ENCODE assay signal across 19 cellular contexts in the genomic region with DNA sequence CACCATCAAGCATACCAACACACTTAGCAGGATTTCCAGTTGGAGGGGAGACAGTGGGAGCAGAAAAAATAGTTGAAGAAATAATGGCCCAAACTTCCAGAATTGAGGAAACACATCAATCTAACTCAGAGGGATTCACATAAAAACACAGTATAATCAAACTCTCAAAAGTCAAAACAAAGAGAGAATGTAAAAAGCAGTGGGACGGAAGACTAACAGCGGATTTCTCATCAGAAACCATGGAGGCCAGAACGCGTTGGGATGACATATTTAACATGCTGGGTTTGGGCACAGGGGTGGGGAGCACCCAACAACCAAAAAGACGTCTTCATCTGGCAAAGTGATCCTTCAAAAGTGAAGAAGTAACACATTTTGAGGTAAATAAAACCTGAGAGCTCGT. TPM values are rescaled to one million over a fixed set of nuclear protein-coding genes. Genes with fewer than 3 reads are reported as not detected.
DNase-seq lines count a peak whose midpoint lies in the region; ATAC-seq and TF ChIP-seq lines count a peak whose summit lies in the region.
"Had no signal": no experiment of that assay in that cellular context is flagged by ENCODE, and none has a peak within 500 bp of the region (broad histone marks: within the 10 kb centered on the region; RNA-seq: fewer than 3 reads in every experiment).

No MANE protein-coding gene starts in this region.

- DNase-seq in activated CD4-positive, alpha-beta memory T cell treated with anti-CD3 and anti-CD28 coated beads for 36 hours: no peak
- DNase-seq in activated CD4-positive, alpha-beta memory T cell treated with anti-CD3 and anti-CD28 coated beads, Interleukin-2, amount 10 ng/mL, durations not matched to agents 7 days and 5 days: no peak
- no peak for DNase-seq in CD4-positive, alpha-beta T cell
- no peak for DNase-seq in WTC11 (ENCODE audit: low spot score)
- DNase-seq in naive thymus-derived CD4-positive, alpha-beta T cell: no peak
- DNase-seq in H7: no peak
- no peak for DNase-seq in RPMI8226
- DNase-seq: NCI-H1436 treated with DMSO at 0.1 percent for 48 hours, NCI-H2081 treated with DMSO at 0.1 percent for 48 hours, NCI-H524, Right ventricle myocardium superior had no signal

- H3K9me3 Mint-ChIP-seq in activated CD4-positive, alpha-beta memory T cell treated with anti-CD3 and anti-CD28 coated beads for 36 hours: peaks cover 36% of the 10 kb centered on the region
- H3K9me3 Mint-ChIP-seq in activated CD4-positive, alpha-beta memory T cell treated with anti-CD3 and anti-CD28 coated beads, Interleukin-2, amount 10 ng/mL, durations not matched to agents 7 days and 5 days: peaks cover 50% of the 10 kb centered on the region
- peaks cover 28% of the 10 kb centered on the region for H3K9me3 Mint-ChIP-seq in CD4-positive, alpha-beta T cell
- peaks cover 61% of the 10 kb centered on the region for H3K9me3 Mint-ChIP-seq in WTC11
- peaks cover 28 to 64% (median 48%) of the 10 kb centered on the region in 11 donors for H3K9me3 Mint-ChIP-seq in naive thymus-derived CD4-positive, alpha-beta T cell

- H3K27ac ChIP-seq in CD4-positive, alpha-beta T cell (ENCODE audit: low read depth, low read length): peak overlapping the region; percentile 44
- H3K27ac ChIP-seq in naive thymus-derived CD4-positive, alpha-beta T cell (ENCODE audit: low read depth, low read length): peak overlapping the region; percentile 59
- H3K27ac ChIP-seq: KMS-11 had no signal

- CTCF ChIA-PET in activated CD4-positive, alpha-beta memory T cell treated with anti-CD3 and anti-CD28 coated beads for 36 hours (lab: Charles Lee): interaction anchor here (1.6 kb wide), 1 partner anchor 174 kb away, joined by 9 read pairs; no protein-coding TSS in a partner anchor
- CTCF ChIA-PET in activated CD4-positive, alpha-beta memory T cell treated with anti-CD3 and anti-CD28 coated beads, Interleukin-2, amount 10 ng/mL, durations not matched to agents 7 days and 5 days (lab: Charles Lee): interaction anchor here (1.2 to 1.5 kb wide), 3 partner anchors 38 to 123 kb away, joined by 5 to 6 read pairs (median 5); partner anchors contain the start of gene KRTAP12-3
- CTCF ChIA-PET in CD4-positive, alpha-beta T cell (lab: Charles Lee): no interaction called here
- CTCF ChIA-PET in WTC11 (lab: Charles Lee): interaction anchor here (1.9 kb wide), 1 partner anchor 91 kb away, joined by 8 read pairs; the partner anchor contains the start of gene TSPEAR
- CTCF ChIA-PET in naive thymus-derived CD4-positive, alpha-beta T cell (lab: Charles Lee): interaction anchor here (1.2 to 1.6 kb wide), 2 partner anchors 109 to 123 kb away, joined by 5 to 6 read pairs; no protein-coding TSS in a partner anchor

- H3K27me3 ChIP-seq in CD4-positive, alpha-beta T cell (ENCODE audit: control insufficient read depth, insufficient read depth, low read length): no peaks in the 10 kb centered on the region
- no peaks in the 10 kb centered on the region for H3K27me3 ChIP-seq in naive thymus-derived CD4-positive, alpha-beta T cell (ENCODE audit: control insufficient read depth in 2 of 2, insufficient read depth in 2 of 2, low read length in 2 of 2)
- H3K27me3 ChIP-seq in H7 (ENCODE audit: control insufficient read depth, insufficient read depth, low read length): no peaks in the 10 kb centered on the region

- TF ChIP-seq CTCF in CD4-positive, alpha-beta T cell (IDR thresholded peaks at IDR 0.05): no peak
- TF ChIP-seq CTCF in WTC11 (IDR thresholded peaks at IDR 0.05): no peak

- POLR2A ChIA-PET in activated CD4-positive, alpha-beta memory T cell treated with anti-CD3 and anti-CD28 coated beads for 36 hours (lab: Charles Lee): no interaction called here
- POLR2A ChIA-PET in activated CD4-positive, alpha-beta memory T cell treated with anti-CD3 and anti-CD28 coated beads, Interleukin-2, amount 10 ng/mL, durations not matched to agents 7 days and 5 days (lab: Charles Lee): interaction anchor here (1.4 to 2.0 kb wide), 6 partner anchors 10 to 72 kb away, joined by 4 to 18 read pairs (median 7); partner anchors contain the start of genes KRTAP12-3 and KRTAP12-4
- POLR2A ChIA-PET in CD4-positive, alpha-beta T cell (lab: Charles Lee): interaction anchor here (1.3 to 2.4 kb wide), 5 partner anchors 11 to 198 kb away, joined by 4 to 40 read pairs (median 5); partner anchors contain the start of genes KRTAP12-3 and SUMO3
- POLR2A ChIA-PET in WTC11 (lab: Charles Lee): no interaction called here
- POLR2A ChIA-PET in naive thymus-derived CD4-positive, alpha-beta T cell (lab: Charles Lee): interaction anchor here (0.9 to 2.8 kb wide), 4 partner anchors 11 to 73 kb away, joined by 4 to 23 read pairs (median 10); partner anchors contain the start of genes KRTAP12-3 and KRTAP12-4

- peaks cover 37 to 45% of the 10 kb centered on the region in 2 donors for H3K4me1 ChIP-seq in naive thymus-derived CD4-positive, alpha-beta T cell (ENCODE audit: control insufficient read depth in 2 of 2, insufficient read depth in 2 of 2, low read length in 2 of 2)

- H3K27ac Mint-ChIP-seq in activated CD4-positive, alpha-beta memory T cell treated with anti-CD3 and anti-CD28 coated beads for 36 hours: peak overlapping the region; percentile 92
- no peak overlapping the region for H3K27ac Mint-ChIP-seq in activated CD4-positive, alpha-beta memory T cell treated with anti-CD3 and anti-CD28 coated beads, Interleukin-2, amount 10 ng/mL, durations not matched to agents 7 days and 5 days
- peak overlapping the region; percentile 88 for H3K27ac Mint-ChIP-seq in CD4-positive, alpha-beta T cell
- H3K27ac Mint-ChIP-seq in WTC11: no peak overlapping the region
- peak overlapping the region in 8 of 9 donors; percentile 83 to 96 (median 93) for H3K27ac Mint-ChIP-seq in naive thymus-derived CD4-positive, alpha-beta T cell
- H3K27ac Mint-ChIP-seq: GM23338 had no signal

- H3K36me3 Mint-ChIP-seq in activated CD4-positive, alpha-beta memory T cell treated with anti-CD3 and anti-CD28 coated beads for 36 hours: peaks cover 29% of the 10 kb centered on the region
- peaks cover 53% of the 10 kb centered on the region for H3K36me3 Mint-ChIP-seq in activated CD4-positive, alpha-beta memory T cell treated with anti-CD3 and anti-CD28 coated beads, Interleukin-2, amount 10 ng/mL, durations not matched to agents 7 days and 5 days (ENCODE audit: low read depth)
- peaks cover 53% of the 10 kb centered on the region for H3K36me3 Mint-ChIP-seq in CD4-positive, alpha-beta T cell (ENCODE audit: low read depth)
- H3K36me3 Mint-ChIP-seq in WTC11: peaks cover 47% of the 10 kb centered on the region
- peaks cover 24 to 51% (median 47%) of the 10 kb centered on the region in 5 donors for H3K36me3 Mint-ChIP-seq in naive thymus-derived CD4-positive, alpha-beta T cell

- H3K4me3 Mint-ChIP-seq in activated CD4-positive, alpha-beta memory T cell treated with anti-CD3 and anti-CD28 coated beads for 36 hours: no peak overlapping the region
- H3K4me3 Mint-ChIP-seq in activated CD4-positive, alpha-beta memory T cell treated with anti-CD3 and anti-CD28 coated beads, Interleukin-2, amount 10 ng/mL, durations not matched to agents 7 days and 5 days: no peak overlapping the region
- H3K4me3 Mint-ChIP-seq in CD4-positive, alpha-beta T cell: peak overlapping the region; percentile 62
- H3K4me3 Mint-ChIP-seq in WTC11: no peak overlapping the region
- H3K4me3 Mint-ChIP-seq in naive thymus-derived CD4-positive, alpha-beta T cell: peak overlapping the region in 9 of 10 donors; percentile 16 to 86 (median 52)
- H3K4me3 Mint-ChIP-seq: GM23338 had no signal

- H3K36me3 ChIP-seq in naive thymus-derived CD4-positive, alpha-beta T cell (ENCODE audit: control insufficient read depth in 2 of 3, insufficient read depth in 3 of 3, low read length in 3 of 3): no peaks in the 10 kb centered on the region
- H3K36me3 ChIP-seq in H7 (replicated peaks; ENCODE audit: control insufficient read depth, insufficient read depth, low read length): no peaks in the 10 kb centered on the region

- H3K9me3 ChIP-seq in CD4-positive, alpha-beta T cell (ENCODE audit: control insufficient read depth, low read length): peaks cover 26% of the 10 kb centered on the region
- peaks cover 0 to 17% (median 11%) of the 10 kb centered on the region in 3 experiments for H3K9me3 ChIP-seq in naive thymus-derived CD4-positive, alpha-beta T cell (ENCODE audit: control insufficient read depth in 2 of 3, low read length in 3 of 3)

- no peak for ATAC-seq in CD4-positive, alpha-beta T cell (ENCODE audit: poor library complexity)
- no peak for ATAC-seq in WTC11
- no peak for ATAC-seq in naive thymus-derived CD4-positive, alpha-beta T cell
- ATAC-seq in HG02973 (IDR thresholded peaks at IDR 0.05; ENCODE audit: unreplicated experiment): no peak
- ATAC-seq: GM23338, Panc1 had no signal

- peaks cover 38% of the 10 kb centered on the region for H3K4me1 Mint-ChIP-seq in activated CD4-positive, alpha-beta memory T cell treated with anti-CD3 and anti-CD28 coated beads for 36 hours (ENCODE audit: low read depth)
- H3K4me1 Mint-ChIP-seq in activated CD4-positive, alpha-beta memory T cell treated with anti-CD3 and anti-CD28 coated beads, Interleukin-2, amount 10 ng/mL, durations not matched to agents 7 days and 5 days: peaks cover 33% of the 10 kb centered on the region
- peaks cover 48% of the 10 kb centered on the region for H3K4me1 Mint-ChIP-seq in CD4-positive, alpha-beta T cell (ENCODE audit: low read depth)
- peaks cover 28% of the 10 kb centered on the region for H3K4me1 Mint-ChIP-seq in WTC11
- H3K4me1 Mint-ChIP-seq in naive thymus-derived CD4-positive, alpha-beta T cell: peaks cover 20 to 61% (median 56%) of the 10 kb centered on the region in 7 donors

- peak overlapping the region; percentile 53 for H3K4me3 ChIP-seq in naive thymus-derived CD4-positive, alpha-beta T cell (ENCODE audit: low read length)
- no peak overlapping the region for H3K4me3 ChIP-seq in H7 (ENCODE audit: insufficient read depth, low read depth, low read length)
- H3K4me3 ChIP-seq: GM23338 had no signal

- H3K27me3 Mint-ChIP-seq in activated CD4-positive, alpha-beta memory T cell treated with anti-CD3 and anti-CD28 coated beads for 36 hours: no peaks in the 10 kb centered on the region
- peaks cover 15% of the 10 kb centered on the region for H3K27me3 Mint-ChIP-seq in activated CD4-positive, alpha-beta memory T cell treated with anti-CD3 and anti-CD28 coated beads, Interleukin-2, amount 10 ng/mL, durations not matched to agents 7 days and 5 days
- H3K27me3 Mint-ChIP-seq in CD4-positive, alpha-beta T cell: no peaks in the 10 kb centered on the region
- H3K27me3 Mint-ChIP-seq in WTC11 (ENCODE audit: low read depth): peaks cover 5% of the 10 kb centered on the region; the same call in 1 of the 2 replicates
- peaks cover 0 to 8% (median 0%) of the 10 kb centered on the region in 5 donors for H3K27me3 Mint-ChIP-seq in naive thymus-derived CD4-positive, alpha-beta T cell

- intact Hi-C loops in activated CD4-positive, alpha-beta memory T cell treated with anti-CD3 and anti-CD28 coated beads for 36 hours (cut with micrococcal nuclease): no loop called here
- intact Hi-C loops in CD4-positive, alpha-beta T cell (cut with DNase I, micrococcal nuclease): loop anchor here (2.0 to 10.0 kb wide), 5 partner anchors 32 to 102 kb away; partner anchors contain the start of genes KRTAP10-1 (in 1 of the 2), KRTAP12-3 (in 1 of the 2) and KRTAP12-4 (in 1 of the 2)
- intact Hi-C loops in naive thymus-derived CD4-positive, alpha-beta T cell (cut with micrococcal nuclease): loop anchor here (1.0 to 5.0 kb wide), 4 partner anchors 37 to 92 kb away; partner anchors contain the start of genes KRTAP12-3 (in 2 of the 2), KRTAP10-5 (in 1 of the 2) and TSPEAR (in 1 of the 2)

RNA-seq across cellular contexts. Expression of gene KRTAP10-9, which starts 7.0 kb away (rescaled TPM):
- not detected for total RNA-seq in activated CD4-positive, alpha-beta memory T cell treated with anti-CD3 and anti-CD28 coated beads for 36 hours
- not detected for total RNA-seq in activated CD4-positive, alpha-beta memory T cell treated with anti-CD3 and anti-CD28 coated beads, Interleukin-2, amount 10 ng/mL, durations not matched to agents 7 days and 5 days
- not detected for total RNA-seq in CD4-positive, alpha-beta T cell
- total RNA-seq in WTC11 (2021): not detected in 3 replicates
- total RNA-seq in naive thymus-derived CD4-positive, alpha-beta T cell: not detected
- polyA plus RNA-seq in naive thymus-derived CD4-positive, alpha-beta T cell: not detected
- not detected in 2 replicates for total RNA-seq in H7 (2014; rRNA removed; shearing (Covaris generic))
- total RNA-seq: A172, Daoy, GM23338, M059J, Right ventricle myocardium superior had no signal
- polyA plus RNA-seq: BJ, GM23338 had no signal

RNA-seq across cellular contexts. Expression of gene KRTAP10-8, which starts 8.0 kb away (rescaled TPM):
- not detected for total RNA-seq in activated CD4-positive, alpha-beta memory T cell treated with anti-CD3 and anti-CD28 coated beads for 36 hours
- not detected for total RNA-seq in activated CD4-positive, alpha-beta memory T cell treated with anti-CD3 and anti-CD28 coated beads, Interleukin-2, amount 10 ng/mL, durations not matched to agents 7 days and 5 days
- total RNA-seq in CD4-positive, alpha-beta T cell: not detected
- total RNA-seq in WTC11 (2021): not detected in 3 replicates
- total RNA-seq in naive thymus-derived CD4-positive, alpha-beta T cell: not detected
- not detected for polyA plus RNA-seq in naive thymus-derived CD4-positive, alpha-beta T cell
- total RNA-seq in H7 (2014; rRNA removed; shearing (Covaris generic)): not detected in 2 replicates
- total RNA-seq: A172, Daoy, GM23338, M059J, Right ventricle myocardium superior had no signal
- polyA plus RNA-seq: BJ, GM23338 had no signal

RNA-seq across cellular contexts. Expression of gene KRTAP10-10, which starts 17.3 kb away (rescaled TPM):
- not detected for total RNA-seq in activated CD4-positive, alpha-beta memory T cell treated with anti-CD3 and anti-CD28 coated beads for 36 hours
- total RNA-seq in activated CD4-positive, alpha-beta memory T cell treated with anti-CD3 and anti-CD28 coated beads, Interleukin-2, amount 10 ng/mL, durations not matched to agents 7 days and 5 days: not detected
- not detected for total RNA-seq in CD4-positive, alpha-beta T cell
- total RNA-seq in WTC11 (2021): not detected in 3 replicates
- not detected for total RNA-seq in naive thymus-derived CD4-positive, alpha-beta T cell
- polyA plus RNA-seq in naive thymus-derived CD4-positive, alpha-beta T cell: not detected
- total RNA-seq in H7 (2014; rRNA removed; shearing (Covaris generic)): not detected in 2 replicates
- total RNA-seq: A172, Daoy, GM23338, M059J, Right ventricle myocardium superior had no signal
- polyA plus RNA-seq: BJ, GM23338 had no signal

RNA-seq across cellular contexts. Expression of gene KRTAP10-7, which starts 19.5 kb away (rescaled TPM):
- total RNA-seq in activated CD4-positive, alpha-beta memory T cell treated with anti-CD3 and anti-CD28 coated beads for 36 hours: not detected
- total RNA-seq in activated CD4-positive, alpha-beta memory T cell treated with anti-CD3 and anti-CD28 coated beads, Interleukin-2, amount 10 ng/mL, durations not matched to agents 7 days and 5 days: not detected
- total RNA-seq in CD4-positive, alpha-beta T cell: not detected
- total RNA-seq in WTC11 (2021): not detected in 3 replicates
- not detected for total RNA-seq in naive thymus-derived CD4-positive, alpha-beta T cell
- polyA plus RNA-seq in naive thymus-derived CD4-positive, alpha-beta T cell: not detected
- total RNA-seq in H7 (2014; rRNA removed; shearing (Covaris generic)): not detected in 2 replicates
- total RNA-seq: A172, Daoy, GM23338, M059J, Right ventricle myocardium superior had no signal
- polyA plus RNA-seq: BJ, GM23338 had no signal

RNA-seq across cellular contexts. Expression of gene KRTAP10-11, which starts 26.3 kb away (rescaled TPM):
- total RNA-seq in activated CD4-positive, alpha-beta memory T cell treated with anti-CD3 and anti-CD28 coated beads for 36 hours: not detected
- not detected for total RNA-seq in activated CD4-positive, alpha-beta memory T cell treated with anti-CD3 and anti-CD28 coated beads, Interleukin-2, amount 10 ng/mL, durations not matched to agents 7 days and 5 days
- not detected for total RNA-seq in CD4-positive, alpha-beta T cell
- total RNA-seq in WTC11 (2021): not detected in 3 replicates
- total RNA-seq in naive thymus-derived CD4-positive, alpha-beta T cell: not detected
- not detected for polyA plus RNA-seq in naive thymus-derived CD4-positive, alpha-beta T cell
- total RNA-seq in H7 (2014; rRNA removed; shearing (Covaris generic)): not detected in 2 replicates
- total RNA-seq: A172, Daoy, GM23338, M059J, Right ventricle myocardium superior had no signal
- polyA plus RNA-seq: BJ, GM23338 had no signal

Comparison
In these comparisons a context has a peak if more than half of its experiments do, and no peak if none do; other contexts are left out.
1. H3K27ac Mint-ChIP-seq: peak in activated CD4-positive, alpha-beta memory T cell treated with anti-CD3 and anti-CD28 coated beads for 36 hours (single experiment), CD4-positive, alpha-beta T cell (single experiment) and naive thymus-derived CD4-positive, alpha-beta T cell (8 of 9); none in activated CD4-positive, alpha-beta memory T cell treated with anti-CD3 and anti-CD28 coated beads, Interleukin-2, amount 10 ng/mL, durations not matched to agents 7 days and 5 days (single experiment) and WTC11 (single experiment).
2. POLR2A ChIA-PET loops: an anchor here in activated CD4-positive, alpha-beta memory T cell treated with anti-CD3 and anti-CD28 coated beads, Interleukin-2, amount 10 ng/mL, durations not matched to agents 7 days and 5 days (1.4 to 2.0 kb wide), CD4-positive, alpha-beta T cell (1.3 to 2.4 kb wide) and naive thymus-derived CD4-positive, alpha-beta T cell (0.9 to 2.8 kb wide); none called in activated CD4-positive, alpha-beta memory T cell treated with anti-CD3 and anti-CD28 coated beads for 36 hours and WTC11.
3. H3K4me3 Mint-ChIP-seq: peak in CD4-positive, alpha-beta T cell (single experiment) and naive thymus-derived CD4-positive, alpha-beta T cell (9 of 10); none in activated CD4-positive, alpha-beta memory T cell treated with anti-CD3 and anti-CD28 coated beads for 36 hours (single experiment), activated CD4-positive, alpha-beta memory T cell treated with anti-CD3 and anti-CD28 coated beads, Interleukin-2, amount 10 ng/mL, durations not matched to agents 7 days and 5 days (single experiment) and WTC11 (single experiment).